ENCODE assay signal across 15 cellular contexts in genomic region chr11:35061516-35062440, GRCh38.
DNase-seq lines count a peak whose midpoint lies in the region; TF ChIP-seq lines count a peak whose summit lies in the region.
"Had no signal": no experiment of that assay in that cellular context is flagged by ENCODE, and none has a peak within 500 bp of the region (broad histone marks: within the 10 kb centered on the region; RNA-seq: fewer than 3 reads in every experiment).

No MANE protein-coding gene starts in this region.

- H3K4me2 ChIP-seq in GM23248 (ENCODE audit: unreplicated experiment): no peak overlapping the region

- no peak for TF ChIP-seq CTCF in VCaP (conservative IDR thresholded peaks at IDR 0.05)
- TF ChIP-seq CTCF in uterus (IDR thresholded peaks at IDR 0.05): no peak
- TF ChIP-seq CTCF in BE2C (IDR thresholded peaks at IDR 0.05; ENCODE audit: low read depth, low read length): no peak

- H3K9ac ChIP-seq in GM23248: no peak overlapping the region

- H3F3A ChIP-seq in GM23248 (ENCODE audit: insufficient read depth): peaks cover 31% of the 10 kb centered on the region

- H4K20me1 ChIP-seq in GM23248 (ENCODE audit: insufficient read depth): no peaks in the 10 kb centered on the region

- H3K36me3 ChIP-seq in GM23248 (ENCODE audit: low read depth) (no peaks in the 10 kb centered on the region), uterus (no peaks in the 10 kb centered on the region), BE2C (no peaks in the 10 kb centered on the region)
- H3K36me3 ChIP-seq: breast epithelium, gastroesophageal sphincter, thyroid gland had no signal

- H3K4me3 ChIP-seq in GM23248 (no peak overlapping the region), uterus (no peak overlapping the region), BE2C (ENCODE audit: low read depth, low read length) (no peak overlapping the region)
- H3K4me3 ChIP-seq: breast epithelium, gastroesophageal sphincter, thyroid gland had no signal

- H3K27me3 ChIP-seq in GM23248 (replicated peaks; ENCODE audit: insufficient read depth): no peaks in the 10 kb centered on the region
- H3K27me3 ChIP-seq in uterus: no peaks in the 10 kb centered on the region
- no peaks in the 10 kb centered on the region for H3K27me3 ChIP-seq in BE2C
- H3K27me3 ChIP-seq: breast epithelium, gastroesophageal sphincter, thyroid gland had no signal

- no peaks in the 10 kb centered on the region for H3K79me2 ChIP-seq in GM23248 (ENCODE audit: insufficient read depth)

- H2AFZ ChIP-seq in GM23248: no peak overlapping the region

- no peak overlapping the region for H3K27ac ChIP-seq in GM23248
- peak overlapping the region; percentile 61 for H3K27ac ChIP-seq in VCaP
- peak overlapping the region; percentile 85 to 96 for H3K27ac ChIP-seq in uterus
- H3K27ac ChIP-seq: breast epithelium, gastroesophageal sphincter, thyroid gland had no signal

- WGBS in GM23248 (ENCODE audit: low coverage in 1 of 2, low lambda C conversion rate in 2 of 2, missing lambda C conversion rate in 2 of 2), 2 experiments: 58 to 67% methylated on average over 5 of the region's 5 CpGs

- DNase-seq in GM23248 (peak; percentile 34), NCI-H2081 treated with DMSO at 0.1 percent for 48 hours (lab: John Stamatoyannopoulos, UW) (peak; percentile 73), uterus (no peak), BE2C (no peak), D341Med (ENCODE audit: low spot score) (no peak), cardiac septum (ENCODE audit: low spot score) (no peak)
- DNase-seq: activated CD4-positive, alpha-beta T cell treated with anti-CD3 and anti-CD28 coated beads, Interleukin-2, amount 10 ng/mL, durations not matched to agents 24 days and 14 days; AML-193; H9; stimulated activated CD4-positive, alpha-beta T cell treated with anti-CD3 and anti-CD28 coated beads, Interleukin-1b, Interleukin-23, amount 100 ng/mL, for 48 hours; stimulated activated naive CD4-positive, alpha-beta T cell; thyroid gland had no signal

- in situ Hi-C loops in GM23248 (cut with MboI): no loop called here

- H3K9me3 ChIP-seq in GM23248 (ENCODE audit: low read depth): no peaks in the 10 kb centered on the region
- no peaks in the 10 kb centered on the region for H3K9me3 ChIP-seq in uterus
- no peaks in the 10 kb centered on the region for H3K9me3 ChIP-seq in BE2C
- H3K9me3 ChIP-seq: breast epithelium, gastroesophageal sphincter, thyroid gland had no signal

- no peaks in the 10 kb centered on the region for H3K9me2 ChIP-seq in GM23248 (ENCODE audit: insufficient read depth)

- intact Hi-C loops in uterus (cut with DNase I; ENCODE audit: low total_unique reads): no loop called here
- intact Hi-C loops in cardiac septum (cut with DNase I): no loop called here

- H3K4me1 ChIP-seq in GM23248 (ENCODE audit: insufficient read depth) (peaks cover 43% of the 10 kb centered on the region), uterus (peaks cover 6 to 11% of the 10 kb centered on the region in 2 donors), BE2C (no peaks in the 10 kb centered on the region)
- H3K4me1 ChIP-seq: breast epithelium, thyroid gland had no signal

- no peak for TF ChIP-seq POLR2A in uterus (IDR thresholded peaks at IDR 0.05)

Comparison
In these comparisons a context has a peak if more than half of its experiments do, and no peak if none do; other contexts are left out.
1. DNase-seq: peak in GM23248 (single experiment) and NCI-H2081 treated with DMSO at 0.1 percent for 48 hours (single experiment); none in uterus (0 of 2), BE2C (single experiment), D341Med (single experiment) and cardiac septum (single experiment).